ENCODE assay signal across 26 cellular contexts in the genomic region with DNA sequence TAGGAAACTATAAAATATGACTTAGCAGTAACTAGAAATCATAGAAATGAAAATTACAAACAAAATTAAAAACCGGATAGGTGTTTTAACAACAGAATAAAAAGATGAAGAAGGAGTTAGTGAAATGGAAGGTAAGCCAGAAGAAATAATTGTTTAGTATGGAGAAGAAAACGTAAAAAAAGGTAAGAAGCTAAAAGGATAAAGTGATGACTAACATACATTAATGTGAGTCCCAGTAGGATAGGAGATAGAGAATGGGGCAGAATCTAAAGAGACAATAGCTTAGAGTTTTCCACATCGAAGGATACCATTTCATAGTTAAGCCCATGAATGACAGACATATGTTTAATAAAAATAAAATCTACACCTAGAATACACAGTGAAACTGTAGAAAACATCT. TPM values are rescaled to one million over a fixed set of nuclear protein-coding genes. Genes with fewer than 3 reads are reported as not detected.
A peak's percentile ranks its signal among the peaks of the same experiment; 100 is the strongest.
DNase-seq lines count a peak whose midpoint lies in the region; ATAC-seq and TF ChIP-seq lines count a peak whose summit lies in the region.
"Had no signal": no experiment of that assay in that cellular context is flagged by ENCODE, and none has a peak within 500 bp of the region (broad histone marks: within the 10 kb centered on the region; RNA-seq: fewer than 3 reads in every experiment).

No MANE protein-coding gene starts in this region.

- H3K4me3 ChIP-seq in CD8-positive, alpha-beta T cell (ENCODE audit: low read depth, low read length): no peak overlapping the region
- H3K4me3 ChIP-seq: hepatocyte, sigmoid colon had no signal

- H3K9me3 Mint-ChIP-seq in activated CD4-positive, alpha-beta T cell treated with anti-CD3 and anti-CD28 coated beads for 36 hours (ENCODE audit: low read depth): no peaks in the 10 kb centered on the region
- H3K9me3 Mint-ChIP-seq in CD8-positive, alpha-beta T cell: no peaks in the 10 kb centered on the region
- no peaks in the 10 kb centered on the region for H3K9me3 Mint-ChIP-seq in activated B cell treated with CpG ODN at 0.5 μM for 24 hours
- H3K9me3 Mint-ChIP-seq in memory B cell: no peaks in the 10 kb centered on the region

- peak overlapping the region; percentile 44 for H3K27ac Mint-ChIP-seq in activated CD4-positive, alpha-beta T cell treated with anti-CD3 and anti-CD28 coated beads for 36 hours
- peak overlapping the region; percentile 56 for H3K27ac Mint-ChIP-seq in CD8-positive, alpha-beta T cell
- H3K27ac Mint-ChIP-seq in activated B cell treated with CpG ODN at 0.5 μM for 24 hours (peak overlapping the region; percentile 62), memory B cell (peak overlapping the region; percentile 75)

- no peaks in the 10 kb centered on the region for H3K36me3 ChIP-seq in CD8-positive, alpha-beta T cell (ENCODE audit: insufficient read depth, low read length)
- H3K36me3 ChIP-seq: sigmoid colon had no signal

- peaks cover 28% of the 10 kb centered on the region for H3K36me3 Mint-ChIP-seq in activated CD4-positive, alpha-beta T cell treated with anti-CD3 and anti-CD28 coated beads for 36 hours (ENCODE audit: low read depth)
- peaks cover 25% of the 10 kb centered on the region for H3K36me3 Mint-ChIP-seq in CD8-positive, alpha-beta T cell
- peaks cover 48% of the 10 kb centered on the region for H3K36me3 Mint-ChIP-seq in activated B cell treated with CpG ODN at 0.5 μM for 24 hours (ENCODE audit: low read depth)
- peaks cover 4% of the 10 kb centered on the region for H3K36me3 Mint-ChIP-seq in memory B cell

- DNase-seq in activated CD4-positive, alpha-beta T cell treated with anti-CD3 and anti-CD28 coated beads for 36 hours: no peak
- no peak for DNase-seq in activated CD4-positive, alpha-beta T cell treated with anti-CD3 and anti-CD28 coated beads for 4 hours
- no peak for DNase-seq in CD8-positive, alpha-beta T cell
- DNase-seq in activated B cell treated with CpG ODN at 0.5 μM for 24 hours (no peak), memory B cell (ENCODE audit: low spot score in 2 of 2) (no peak), Right ventricle myocardium inferior (ENCODE audit: missing footprints) (no peak)
- DNase-seq: 8988T; activated gamma-delta T cell; activated T-cell treated with anti-CD3 and anti-CD28 coated beads for 4 hours; amniotic stem cell; effector CD8-positive, alpha-beta T cell; foreskin keratinocyte; left cardiac atrium; NCI-H1092; NCI-H187; NCI-H2171 treated with DMSO at 0.1 percent for 48 hours; NCI-H524 treated with DMSO at 0.1 percent for 48 hours; SIG-M5; sigmoid colon; stimulated activated CD4-positive, alpha-beta T cell treated with anti-CD3 and anti-CD28 coated beads, Interleukin-4, amount 100 ng/mL, for 24 hours; stimulated activated naive CD4-positive, alpha-beta T cell treated with Interleukin-2 at 50 U/mL for 16 hours; T-helper 1 cell had no signal

- no peaks in the 10 kb centered on the region for H3K27me3 Mint-ChIP-seq in activated CD4-positive, alpha-beta T cell treated with anti-CD3 and anti-CD28 coated beads for 36 hours
- no peaks in the 10 kb centered on the region for H3K27me3 Mint-ChIP-seq in CD8-positive, alpha-beta T cell (ENCODE audit: low read depth)
- H3K27me3 Mint-ChIP-seq in activated B cell treated with CpG ODN at 0.5 μM for 24 hours (no peaks in the 10 kb centered on the region), memory B cell (no peaks in the 10 kb centered on the region)

- POLR2A ChIA-PET in activated CD4-positive, alpha-beta T cell treated with anti-CD3 and anti-CD28 coated beads for 36 hours (lab: Charles Lee): no interaction called here
- POLR2A ChIA-PET in CD8-positive, alpha-beta T cell (lab: Charles Lee): no interaction called here
- POLR2A ChIA-PET in activated B cell treated with CpG ODN at 0.5 μM for 24 hours (lab: Charles Lee): interaction anchor here (0.6 kb wide), 1 partner anchor 51 kb away, joined by 4 read pairs; no protein-coding TSS in a partner anchor

- intact Hi-C loops in activated CD4-positive, alpha-beta T cell treated with anti-CD3 and anti-CD28 coated beads for 36 hours (cut with DNase I, micrococcal nuclease): no loop called here
- intact Hi-C loops in CD8-positive, alpha-beta T cell (cut with DNase I, micrococcal nuclease): no loop called here
- intact Hi-C loops in activated B cell treated with CpG ODN at 0.5 μM for 24 hours (cut with micrococcal nuclease) (no loop called here), Right ventricle myocardium inferior (cut with DNase I) (no loop called here)

- H3K4me1 Mint-ChIP-seq in activated CD4-positive, alpha-beta T cell treated with anti-CD3 and anti-CD28 coated beads for 36 hours: peaks cover 27% of the 10 kb centered on the region
- peaks cover 43% of the 10 kb centered on the region for H3K4me1 Mint-ChIP-seq in CD8-positive, alpha-beta T cell (ENCODE audit: low read depth)
- H3K4me1 Mint-ChIP-seq in activated B cell treated with CpG ODN at 0.5 μM for 24 hours (peaks cover 37% of the 10 kb centered on the region), memory B cell (peaks cover 15% of the 10 kb centered on the region)

- H3K9me3 ChIP-seq in CD8-positive, alpha-beta T cell (ENCODE audit: low read length): no peaks in the 10 kb centered on the region
- H3K9me3 ChIP-seq: sigmoid colon had no signal

- no peak overlapping the region for H3K27ac ChIP-seq in CD8-positive, alpha-beta T cell (ENCODE audit: low read depth, low read length)
- H3K27ac ChIP-seq: foreskin keratinocyte, hepatocyte, sigmoid colon had no signal

- CTCF ChIA-PET in activated CD4-positive, alpha-beta T cell treated with anti-CD3 and anti-CD28 coated beads for 36 hours (lab: Charles Lee): no interaction called here
- CTCF ChIA-PET in CD8-positive, alpha-beta T cell (lab: Charles Lee): no interaction called here
- CTCF ChIA-PET in activated B cell treated with CpG ODN at 0.5 μM for 24 hours (lab: Charles Lee): interaction anchor here (1.2 kb wide), 1 partner anchor 17 kb away, joined by 3 read pairs; no protein-coding TSS in a partner anchor

- no peak overlapping the region for H3K4me3 Mint-ChIP-seq in activated CD4-positive, alpha-beta T cell treated with anti-CD3 and anti-CD28 coated beads for 36 hours
- no peak overlapping the region for H3K4me3 Mint-ChIP-seq in CD8-positive, alpha-beta T cell
- H3K4me3 Mint-ChIP-seq in activated B cell treated with CpG ODN at 0.5 μM for 24 hours: no peak overlapping the region
- H3K4me3 Mint-ChIP-seq in memory B cell: no peak overlapping the region

- no peak for ATAC-seq in activated CD4-positive, alpha-beta T cell treated with anti-CD3 and anti-CD28 coated beads for 36 hours
- no peak for ATAC-seq in CD8-positive, alpha-beta T cell
- no peak for ATAC-seq in activated B cell treated with CpG ODN at 0.5 μM for 24 hours (ENCODE audit: low read depth)
- ATAC-seq in memory B cell (ENCODE audit: low read depth): no peak
- ATAC-seq in Right ventricle myocardium inferior: no peak
- ATAC-seq in GM19395 (IDR thresholded peaks at IDR 0.05; ENCODE audit: unreplicated experiment): no peak
- ATAC-seq in GM21367 (IDR thresholded peaks at IDR 0.05; ENCODE audit: unreplicated experiment): no peak
- ATAC-seq: esophagus mucosa, foreskin keratinocyte, left cardiac atrium had no signal

- H3K27me3 ChIP-seq in CD8-positive, alpha-beta T cell (ENCODE audit: insufficient read depth, low read length): no peaks in the 10 kb centered on the region
- H3K27me3 ChIP-seq: foreskin keratinocyte, hepatocyte, sigmoid colon had no signal

- no peaks in the 10 kb centered on the region for H3K4me1 ChIP-seq in CD8-positive, alpha-beta T cell (ENCODE audit: insufficient read depth, low read length)
- H3K4me1 ChIP-seq: foreskin keratinocyte, sigmoid colon had no signal

- no peak for TF ChIP-seq CTCF in CD8-positive, alpha-beta T cell (IDR thresholded peaks at IDR 0.05)
- TF ChIP-seq CTCF in activated B cell treated with CpG ODN at 0.5 μM for 24 hours (IDR thresholded peaks at IDR 0.05): no peak

RNA-seq across cellular contexts. Expression of a gene that starts 25.3 kb away (rescaled TPM):
- total RNA-seq in activated CD4-positive, alpha-beta T cell treated with anti-CD3 and anti-CD28 coated beads for 36 hours: 100 to 1,000 TPM; 125 to 130 TPM
- total RNA-seq in CD8-positive, alpha-beta T cell: 100 to 1,000 TPM; 106 to 108 TPM
- total RNA-seq in activated B cell treated with CpG ODN at 0.5 μM for 24 hours (266 and 299 TPM in 2 replicates), Right ventricle myocardium inferior (121 TPM)
